In the genomic region with DNA sequence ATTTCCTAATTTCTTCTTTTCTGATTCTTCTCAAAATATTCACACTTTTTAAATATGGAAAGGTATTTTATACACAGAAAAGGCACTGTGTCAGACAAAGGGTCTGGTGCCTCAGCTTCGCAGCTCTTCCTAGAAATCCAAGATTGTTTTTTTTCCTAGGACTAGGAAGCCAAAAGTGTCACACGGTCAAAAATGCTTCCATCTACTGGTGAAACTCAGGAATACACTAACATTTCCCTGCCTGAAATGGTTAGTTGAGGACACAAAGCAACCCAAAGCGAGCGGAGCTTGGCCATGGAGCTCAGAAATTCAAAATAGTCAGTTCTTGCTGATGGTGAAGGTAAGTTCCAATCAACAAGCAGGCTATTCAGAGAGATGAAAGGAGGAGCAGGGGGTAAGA, we compare ENCODE assay signal across 8 cellular contexts.
DNase-seq lines count a peak whose midpoint lies in the region; ATAC-seq and TF ChIP-seq lines count a peak whose summit lies in the region.

No MANE protein-coding gene starts in this region.

- H3K9me3 ChIP-seq in adipocyte (ENCODE audit: control insufficient read depth, low read length) (no peaks in the 10 kb centered on the region), uterus (no peaks in the 10 kb centered on the region)

- CTCF ChIA-PET in activated CD8-positive, alpha-beta T cell treated with anti-CD3 and anti-CD28 coated beads for 36 hours (lab: Charles Lee) = interaction anchor here (1.5 kb wide), 1 partner anchor 31 kb away, joined by 3 read pairs; no protein-coding TSS in a partner anchor
- CTCF ChIA-PET in activated CD8-positive, alpha-beta T cell treated with anti-CD3 and anti-CD28 coated beads, Interleukin-2, amount 10 ng/mL, durations not matched to agents 7 days and 5 days (lab: Charles Lee) = no interaction called here

- TF ChIP-seq POLR2A in uterus (IDR thresholded peaks at IDR 0.05) = no peak

- H3K4me3 ChIP-seq in adipocyte (ENCODE audit: low read length) (no peak overlapping the region), uterus (no peak overlapping the region)

- H3K27me3 ChIP-seq in adipocyte (replicated peaks; ENCODE audit: control insufficient read depth, insufficient read depth, low read length) (no peaks in the 10 kb centered on the region), uterus (no peaks in the 10 kb centered on the region)

- H3K9ac ChIP-seq in adipocyte (ENCODE audit: low read length) = peak overlapping the region; percentile 60

- H3K27me3 Mint-ChIP-seq in activated CD8-positive, alpha-beta T cell treated with anti-CD3 and anti-CD28 coated beads for 36 hours = no peaks in the 10 kb centered on the region
- peaks cover 12% of the 10 kb centered on the region for H3K27me3 Mint-ChIP-seq in activated CD8-positive, alpha-beta T cell treated with anti-CD3 and anti-CD28 coated beads, Interleukin-2, amount 10 ng/mL, durations not matched to agents 7 days and 5 days (ENCODE audit: low read depth)

- DNase-seq in activated CD8-positive, alpha-beta T cell treated with anti-CD3 and anti-CD28 coated beads for 36 hours = no peak
- DNase-seq in activated CD8-positive, alpha-beta T cell treated with anti-CD3 and anti-CD28 coated beads, Interleukin-2, amount 10 ng/mL, durations not matched to agents 7 days and 5 days = no peak
- DNase-seq in adipocyte (ENCODE audit: low read depth) (peak; percentile 52), iPS-NIHi11 (ENCODE audit: low spot score) (peak; percentile 57), uterus (no peak), NCI-H2196 (lab: John Stamatoyannopoulos, UW; ENCODE audit: unreplicated experiment) (no peak)
- no peak for DNase-seq in activated CD4-positive, CD25-positive, alpha-beta regulatory T cell (lab: John Stamatoyannopoulos, UW)

- no peak overlapping the region for H3K4me3 Mint-ChIP-seq in activated CD8-positive, alpha-beta T cell treated with anti-CD3 and anti-CD28 coated beads for 36 hours
- no peak overlapping the region for H3K4me3 Mint-ChIP-seq in activated CD8-positive, alpha-beta T cell treated with anti-CD3 and anti-CD28 coated beads, Interleukin-2, amount 10 ng/mL, durations not matched to agents 7 days and 5 days

- H3K36me3 ChIP-seq in adipocyte (ENCODE audit: control insufficient read depth, insufficient read depth, low read length, severe bottlenecking) = no peaks in the 10 kb centered on the region
- H3K36me3 ChIP-seq in uterus = no peaks in the 10 kb centered on the region

- POLR2A ChIA-PET in activated CD8-positive, alpha-beta T cell treated with anti-CD3 and anti-CD28 coated beads for 36 hours (lab: Charles Lee) = no interaction called here
- POLR2A ChIA-PET in activated CD8-positive, alpha-beta T cell treated with anti-CD3 and anti-CD28 coated beads, Interleukin-2, amount 10 ng/mL, durations not matched to agents 7 days and 5 days (lab: Charles Lee) = no interaction called here

- intact Hi-C loops in activated CD8-positive, alpha-beta T cell treated with anti-CD3 and anti-CD28 coated beads for 36 hours (cut with micrococcal nuclease) = no loop called here
- intact Hi-C loops in uterus (cut with DNase I; ENCODE audit: low total_unique reads) = no loop called here

- H3K4me1 ChIP-seq in adipocyte (ENCODE audit: control insufficient read depth, insufficient read depth, low read length) (peaks cover 33% of the 10 kb centered on the region), uterus (no peaks in the 10 kb centered on the region)

- peak; percentile 14 for TF ChIP-seq CTCF in activated CD8-positive, alpha-beta T cell treated with anti-CD3 and anti-CD28 coated beads for 36 hours (IDR thresholded peaks at IDR 0.05)
- TF ChIP-seq CTCF in uterus (IDR thresholded peaks at IDR 0.05) = peak in 3 of 4 experiments; percentile 22 to 32 (median 29)

- no peaks in the 10 kb centered on the region for H3K9me3 Mint-ChIP-seq in activated CD8-positive, alpha-beta T cell treated with anti-CD3 and anti-CD28 coated beads for 36 hours
- H3K9me3 Mint-ChIP-seq in activated CD8-positive, alpha-beta T cell treated with anti-CD3 and anti-CD28 coated beads, Interleukin-2, amount 10 ng/mL, durations not matched to agents 7 days and 5 days (ENCODE audit: insufficient read depth) = no peaks in the 10 kb centered on the region

- ATAC-seq in activated CD8-positive, alpha-beta T cell treated with anti-CD3 and anti-CD28 coated beads for 36 hours = no peak
- no peak for ATAC-seq in activated CD8-positive, alpha-beta T cell treated with anti-CD3 and anti-CD28 coated beads, Interleukin-2, amount 10 ng/mL, durations not matched to agents 7 days and 5 days
- ATAC-seq in esophagus mucosa = no peak

- no peaks in the 10 kb centered on the region for H3K36me3 Mint-ChIP-seq in activated CD8-positive, alpha-beta T cell treated with anti-CD3 and anti-CD28 coated beads for 36 hours (ENCODE audit: low read depth)
- no peaks in the 10 kb centered on the region for H3K36me3 Mint-ChIP-seq in activated CD8-positive, alpha-beta T cell treated with anti-CD3 and anti-CD28 coated beads, Interleukin-2, amount 10 ng/mL, durations not matched to agents 7 days and 5 days (ENCODE audit: low read depth)

- no peak overlapping the region for H3K27ac Mint-ChIP-seq in activated CD8-positive, alpha-beta T cell treated with anti-CD3 and anti-CD28 coated beads for 36 hours
- no peak overlapping the region for H3K27ac Mint-ChIP-seq in activated CD8-positive, alpha-beta T cell treated with anti-CD3 and anti-CD28 coated beads, Interleukin-2, amount 10 ng/mL, durations not matched to agents 7 days and 5 days

- no peaks in the 10 kb centered on the region for H3K4me1 Mint-ChIP-seq in activated CD8-positive, alpha-beta T cell treated with anti-CD3 and anti-CD28 coated beads for 36 hours (ENCODE audit: low read depth)
- no peaks in the 10 kb centered on the region for H3K4me1 Mint-ChIP-seq in activated CD8-positive, alpha-beta T cell treated with anti-CD3 and anti-CD28 coated beads, Interleukin-2, amount 10 ng/mL, durations not matched to agents 7 days and 5 days (ENCODE audit: low read depth)

- H3K27ac ChIP-seq in uterus = no peak overlapping the region

Comparison
In these comparisons a context has a peak if more than half of its experiments do, and no peak if none do; other contexts are left out.
1. DNase-seq: peak in adipocyte (single experiment) and iPS-NIHi11 (single experiment); none in activated CD8-positive, alpha-beta T cell treated with anti-CD3 and anti-CD28 coated beads for 36 hours (single experiment), activated CD8-positive, alpha-beta T cell treated with anti-CD3 and anti-CD28 coated beads, Interleukin-2, amount 10 ng/mL, durations not matched to agents 7 days and 5 days (single experiment), uterus (0 of 2), NCI-H2196 (single experiment) and activated CD4-positive, CD25-positive, alpha-beta regulatory T cell (0 of 4).